1 cellular context compared by ENCODE assay signal in the genomic region with DNA sequence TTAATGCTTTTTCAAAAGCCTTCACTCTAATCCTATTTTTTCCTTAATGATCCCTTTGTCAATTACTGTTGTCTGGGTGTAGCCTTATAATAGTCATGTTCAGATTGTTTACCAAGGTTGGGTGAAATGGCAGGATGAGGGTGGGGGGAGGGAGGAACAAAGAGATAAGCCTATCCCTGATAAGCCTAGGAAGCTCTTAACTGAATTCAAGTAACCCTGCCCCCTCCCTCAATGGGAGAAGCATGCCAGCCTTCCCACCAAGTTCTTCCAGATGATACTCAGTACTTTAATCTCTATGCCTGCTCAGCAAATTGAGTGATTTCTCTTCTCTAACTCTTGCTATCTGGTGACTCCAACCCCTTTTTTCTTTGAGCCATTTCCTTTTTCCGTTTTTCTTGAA.
TF ChIP-seq lines count a peak whose summit lies in the region.

No MANE protein-coding gene starts in this region.

TF ChIP-seq in GM23338, 12 proteins besides CTCF, POLR2A, EP300 and RAD21 (continued from another document):
- TF ChIP-seq ZNF114 (CRISPR knock-in tag; IDR thresholded peaks at IDR 0.05) (no peak), STAT1 (IDR thresholded peaks at IDR 0.05; ENCODE audit: unreplicated experiment) (no peak), ZNF331 (CRISPR knock-in tag; IDR thresholded peaks at IDR 0.05; ENCODE audit: low read depth) (no peak), CREB1 (CRISPR knock-in tag; IDR thresholded peaks at IDR 0.05; ENCODE audit: low read depth) (no peak), EZH2 (IDR thresholded peaks at IDR 0.05; ENCODE audit: low read depth, unreplicated experiment) (no peak), JUNB (IDR thresholded peaks at IDR 0.05; ENCODE audit: unreplicated experiment) (no peak)
- TF ChIP-seq, protein P1, sequence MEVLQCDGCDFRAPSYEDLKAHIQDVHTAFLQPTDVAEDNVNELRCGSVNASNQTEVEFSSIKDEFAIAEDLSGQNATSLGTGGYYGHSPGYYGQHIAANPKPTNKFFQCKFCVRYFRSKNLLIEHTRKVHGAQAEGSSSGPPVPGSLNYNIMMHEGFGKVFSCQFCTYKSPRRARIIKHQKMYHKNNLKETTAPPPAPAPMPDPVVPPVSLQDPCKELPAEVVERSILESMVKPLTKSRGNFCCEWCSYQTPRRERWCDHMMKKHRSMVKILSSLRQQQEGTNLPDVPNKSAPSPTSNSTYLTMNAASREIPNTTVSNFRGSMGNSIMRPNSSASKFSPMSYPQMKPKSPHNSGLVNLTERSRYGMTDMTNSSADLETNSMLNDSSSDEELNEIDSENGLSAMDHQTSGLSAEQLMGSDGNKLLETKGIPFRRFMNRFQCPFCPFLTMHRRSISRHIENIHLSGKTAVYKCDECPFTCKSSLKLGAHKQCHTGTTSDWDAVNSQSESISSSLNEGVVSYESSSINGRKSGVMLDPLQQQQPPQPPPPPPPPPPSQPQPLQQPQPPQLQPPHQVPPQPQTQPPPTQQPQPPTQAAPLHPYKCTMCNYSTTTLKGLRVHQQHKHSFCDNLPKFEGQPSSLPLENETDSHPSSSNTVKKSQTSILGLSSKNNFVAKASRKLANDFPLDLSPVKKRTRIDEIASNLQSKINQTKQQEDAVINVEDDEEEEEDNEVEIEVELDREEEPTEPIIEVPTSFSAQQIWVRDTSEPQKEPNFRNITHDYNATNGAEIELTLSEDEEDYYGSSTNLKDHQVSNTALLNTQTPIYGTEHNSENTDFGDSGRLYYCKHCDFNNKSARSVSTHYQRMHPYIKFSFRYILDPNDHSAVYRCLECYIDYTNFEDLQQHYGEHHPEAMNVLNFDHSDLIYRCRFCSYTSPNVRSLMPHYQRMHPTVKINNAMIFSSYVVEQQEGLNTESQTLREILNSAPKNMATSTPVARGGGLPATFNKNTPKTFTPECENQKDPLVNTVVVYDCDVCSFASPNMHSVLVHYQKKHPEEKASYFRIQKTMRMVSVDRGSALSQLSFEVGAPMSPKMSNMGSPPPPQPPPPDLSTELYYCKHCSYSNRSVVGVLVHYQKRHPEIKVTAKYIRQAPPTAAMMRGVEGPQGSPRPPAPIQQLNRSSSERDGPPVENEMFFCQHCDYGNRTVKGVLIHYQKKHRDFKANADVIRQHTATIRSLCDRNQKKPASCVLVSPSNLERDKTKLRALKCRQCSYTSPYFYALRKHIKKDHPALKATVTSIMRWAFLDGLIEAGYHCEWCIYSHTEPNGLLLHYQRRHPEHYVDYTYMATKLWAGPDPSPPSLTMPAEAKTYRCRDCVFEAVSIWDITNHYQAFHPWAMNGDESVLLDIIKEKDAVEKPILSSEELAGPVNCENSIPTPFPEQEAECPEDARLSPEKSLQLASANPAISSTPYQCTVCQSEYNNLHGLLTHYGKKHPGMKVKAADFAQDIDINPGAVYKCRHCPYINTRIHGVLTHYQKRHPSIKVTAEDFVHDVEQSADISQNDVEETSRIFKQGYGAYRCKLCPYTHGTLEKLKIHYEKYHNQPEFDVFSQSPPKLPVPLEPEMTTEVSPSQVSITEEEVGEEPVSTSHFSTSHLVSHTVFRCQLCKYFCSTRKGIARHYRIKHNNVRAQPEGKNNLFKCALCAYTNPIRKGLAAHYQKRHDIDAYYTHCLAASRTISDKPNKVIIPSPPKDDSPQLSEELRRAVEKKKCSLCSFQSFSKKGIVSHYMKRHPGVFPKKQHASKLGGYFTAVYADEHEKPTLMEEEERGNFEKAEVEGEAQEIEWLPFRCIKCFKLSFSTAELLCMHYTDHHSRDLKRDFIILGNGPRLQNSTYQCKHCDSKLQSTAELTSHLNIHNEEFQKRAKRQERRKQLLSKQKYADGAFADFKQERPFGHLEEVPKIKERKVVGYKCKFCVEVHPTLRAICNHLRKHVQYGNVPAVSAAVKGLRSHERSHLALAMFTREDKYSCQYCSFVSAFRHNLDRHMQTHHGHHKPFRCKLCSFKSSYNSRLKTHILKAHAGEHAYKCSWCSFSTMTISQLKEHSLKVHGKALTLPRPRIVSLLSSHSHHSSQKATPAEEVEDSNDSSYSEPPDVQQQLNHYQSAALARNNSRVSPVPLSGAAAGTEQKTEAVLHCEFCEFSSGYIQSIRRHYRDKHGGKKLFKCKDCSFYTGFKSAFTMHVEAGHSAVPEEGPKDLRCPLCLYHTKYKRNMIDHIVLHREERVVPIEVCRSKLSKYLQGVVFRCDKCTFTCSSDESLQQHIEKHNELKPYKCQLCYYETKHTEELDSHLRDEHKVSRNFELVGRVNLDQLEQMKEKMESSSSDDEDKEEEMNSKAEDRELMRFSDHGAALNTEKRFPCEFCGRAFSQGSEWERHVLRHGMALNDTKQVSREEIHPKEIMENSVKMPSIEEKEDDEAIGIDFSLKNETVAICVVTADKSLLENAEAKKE (CRISPR knock-in tag; IDR thresholded peaks at IDR 0.05), result no peak
